19 cellular contexts compared by ENCODE assay signal in the genomic region with DNA sequence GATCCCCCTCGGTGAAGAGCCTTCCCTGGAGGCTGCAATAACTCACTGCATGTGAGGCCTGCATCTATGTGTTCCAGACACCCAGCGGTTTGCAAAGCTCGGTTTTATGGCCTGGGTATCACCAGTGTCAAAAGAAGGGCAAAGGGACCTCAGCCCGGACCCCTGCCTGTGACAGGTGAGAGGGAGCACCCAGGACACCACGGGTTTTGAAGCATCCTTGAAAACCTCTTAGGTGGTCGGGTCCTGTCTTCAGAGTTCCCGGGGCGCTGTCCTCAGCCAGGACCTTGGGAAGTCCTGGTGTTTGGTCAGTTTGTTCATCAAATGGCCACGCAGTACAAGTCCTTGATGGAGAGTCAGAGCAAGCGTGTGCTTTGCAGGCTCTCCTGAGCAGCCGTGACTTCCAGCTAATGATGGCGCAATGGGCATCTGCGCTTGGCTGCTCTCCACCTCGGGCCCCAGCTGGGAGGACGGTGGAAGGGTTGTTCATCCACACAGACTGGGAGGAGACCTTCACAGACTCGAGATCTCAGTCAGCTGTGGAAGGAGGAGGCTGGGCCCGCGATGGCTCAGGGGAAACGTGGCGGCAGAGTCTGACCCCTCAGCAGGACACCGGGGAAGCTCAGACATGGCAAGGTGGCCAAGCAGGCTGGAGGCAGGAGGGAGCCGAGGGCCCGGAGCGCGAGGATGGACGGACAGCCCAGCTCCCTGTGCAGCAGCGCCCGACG.
DNase-seq lines count a peak whose midpoint lies in the region; ATAC-seq, FAIRE-seq and TF ChIP-seq lines count a peak whose summit lies in the region.
"Had no signal": no experiment of that assay in that cellular context is flagged by ENCODE, and none has a peak within 500 bp of the region (broad histone marks: within the 10 kb centered on the region; RNA-seq: fewer than 3 reads in every experiment).

No MANE protein-coding gene starts in this region.

- intact Hi-C loops in natural killer cell (cut with micrococcal nuclease) (no loop called here), HepG2 (cut with micrococcal nuclease; ENCODE audit: unreplicated experiment) (no loop called here), body of pancreas (cut with DNase I) (no loop called here)

- TF ChIP-seq CTCF in natural killer cell (IDR thresholded peaks at IDR 0.05), result no peak
- TF ChIP-seq CTCF in coronary artery (IDR thresholded peaks at IDR 0.05), result no peak
- no peak for TF ChIP-seq CTCF in HepG2 (CRISPR knock-in tag; IDR thresholded peaks at IDR 0.05)
- TF ChIP-seq CTCF in body of pancreas (IDR thresholded peaks at IDR 0.05), result no peak

- H3K4me3 ChIP-seq in coronary artery (no peak overlapping the region), HepG2 (replicated peaks in 1 of 3; ENCODE audit: insufficient read depth in 1 of 3, low read depth in 2 of 3, low read length in 3 of 3) (no peak overlapping the region), body of pancreas (no peak overlapping the region)
- H3K4me3 ChIP-seq: HAP-1 had no signal

- TF ChIP-seq EP300 in HepG2 (IDR thresholded peaks at IDR 0.05; ENCODE audit: low read depth in 2 of 2, low read length in 2 of 2) (no peak), HepG2 (CRISPR knock-in tag; IDR thresholded peaks at IDR 0.05; ENCODE audit: borderline replicate concordance) (no peak)

- no peaks in the 10 kb centered on the region for H3K9me3 Mint-ChIP-seq in natural killer cell
- no peaks in the 10 kb centered on the region for H3K9me3 Mint-ChIP-seq in natural killer cell treated with Interleukin-12 subunit alpha and Interleukin-12 subunit beta and Interleukin-15 and Interleukin-18, amount 100 ng/mL, for 72 hours
- no peaks in the 10 kb centered on the region for H3K9me3 Mint-ChIP-seq in T-helper 2 cell treated with Interferon-gamma antibody and Interleukin-4, amounts not matched to agents 5 μg/mL and 100 μg/mL, for 36 hours
- no peaks in the 10 kb centered on the region for H3K9me3 Mint-ChIP-seq in activated CD4-positive, alpha-beta T cell treated with anti-CD3 and anti-CD28 coated beads, Interleukin-2, amount 10 ng/mL, durations not matched to agents 7 days and 5 days
- H3K9me3 Mint-ChIP-seq: activated naive CD8-positive, alpha-beta T cell treated with anti-CD3 and anti-CD28 coated beads, Interleukin-2, amount 10 ng/mL, durations not matched to agents 7 days and 5 days; activated T-cell treated with anti-CD3 and anti-CD28 coated beads, Interleukin-2, amount 50 U/mL, for 24 hours; central memory CD8-positive, alpha-beta T cell had no signal

- H3K36me3 Mint-ChIP-seq in natural killer cell, result no peaks in the 10 kb centered on the region
- H3K36me3 Mint-ChIP-seq in natural killer cell treated with Interleukin-12 subunit alpha and Interleukin-12 subunit beta and Interleukin-15 and Interleukin-18, amount 100 ng/mL, for 72 hours, result no peaks in the 10 kb centered on the region
- H3K36me3 Mint-ChIP-seq in T-helper 2 cell treated with Interferon-gamma antibody and Interleukin-4, amounts not matched to agents 5 μg/mL and 100 μg/mL, for 36 hours (ENCODE audit: low read depth), result no peaks in the 10 kb centered on the region
- H3K36me3 Mint-ChIP-seq in activated CD4-positive, alpha-beta T cell treated with anti-CD3 and anti-CD28 coated beads, Interleukin-2, amount 10 ng/mL, durations not matched to agents 7 days and 5 days (ENCODE audit: low read depth), result no peaks in the 10 kb centered on the region
- H3K36me3 Mint-ChIP-seq: activated naive CD8-positive, alpha-beta T cell treated with anti-CD3 and anti-CD28 coated beads, Interleukin-2, amount 10 ng/mL, durations not matched to agents 7 days and 5 days had no signal

- no peaks in the 10 kb centered on the region for H3K79me2 ChIP-seq in HepG2 (ENCODE audit: insufficient read depth, low read length)

- BruUV-seq in HepG2 (replicated peaks; lab: Mats Ljungman, UMichigan), result no TSS peak

- peaks cover 3 to 9% of the 10 kb centered on the region in 2 donors for H3K27me3 Mint-ChIP-seq in natural killer cell (ENCODE audit: low read depth in 2 of 2)
- peaks cover 6 to 10% of the 10 kb centered on the region in 2 donors for H3K27me3 Mint-ChIP-seq in natural killer cell treated with Interleukin-12 subunit alpha and Interleukin-12 subunit beta and Interleukin-15 and Interleukin-18, amount 100 ng/mL, for 72 hours
- no peaks in the 10 kb centered on the region for H3K27me3 Mint-ChIP-seq in T-helper 2 cell treated with Interferon-gamma antibody and Interleukin-4, amounts not matched to agents 5 μg/mL and 100 μg/mL, for 36 hours (ENCODE audit: low read depth)
- H3K27me3 Mint-ChIP-seq in activated CD4-positive, alpha-beta T cell treated with anti-CD3 and anti-CD28 coated beads, Interleukin-2, amount 10 ng/mL, durations not matched to agents 7 days and 5 days, result no peaks in the 10 kb centered on the region

- H3K27me3 ChIP-seq in HepG2 (ENCODE audit: control insufficient read depth in 1 of 2, insufficient read depth in 2 of 2, low read length in 2 of 2) (peaks cover 38 to 91% of the 10 kb centered on the region in 2 experiments), body of pancreas (no peaks in the 10 kb centered on the region)

- WGBS in HepG2 (ENCODE audit: low lambda C conversion rate), result 33% methylated on average over 21 of the region's 29 CpGs
- 79 to 81% methylated on average over 22 to 29 of the region's 29 CpGs for WGBS in body of pancreas, 2 donors

- no peak for ATAC-seq in natural killer cell
- no peak for ATAC-seq in natural killer cell treated with Interleukin-12 subunit alpha and Interleukin-12 subunit beta and Interleukin-15 and Interleukin-18, amount 100 ng/mL, for 72 hours
- no peak for ATAC-seq in HepG2
- no peak for ATAC-seq in HG03571 (IDR thresholded peaks at IDR 0.05; ENCODE audit: unreplicated experiment)
- ATAC-seq in body of pancreas, result no peak
- ATAC-seq: PC-3, right cardiac atrium had no signal

- H3K27ac ChIP-seq in coronary artery (no peak overlapping the region), HepG2 (ENCODE audit: extremely low read length, insufficient read depth, low read length) (no peak overlapping the region), body of pancreas (no peak overlapping the region)

- CTCF ChIA-PET in HepG2 (lab: Yijun Ruan, JAX; ENCODE audit: low intra/inter-chr PET ratio, low total read pairs), result no interaction called here
- CTCF ChIA-PET in activated CD4-positive, alpha-beta T cell treated with anti-CD3 and anti-CD28 coated beads, Interleukin-2, amount 10 ng/mL, durations not matched to agents 7 days and 5 days (lab: Charles Lee), result interaction anchor here (0.6 kb wide), 1 partner anchor 63 kb away, joined by 3 read pairs; no protein-coding TSS in a partner anchor

- TF ChIP-seq POLR2A in HepG2 (IDR thresholded peaks at IDR 0.05; ENCODE audit: insufficient read depth in 1 of 2, low read depth in 2 of 2, low read length in 2 of 2) (no peak), body of pancreas (IDR thresholded peaks at IDR 0.05) (no peak)

- POLR2A ChIA-PET in HepG2 (lab: Yijun Ruan, JAX), result no interaction called here
- POLR2A ChIA-PET in activated CD4-positive, alpha-beta T cell treated with anti-CD3 and anti-CD28 coated beads, Interleukin-2, amount 10 ng/mL, durations not matched to agents 7 days and 5 days (lab: Charles Lee), result no interaction called here

- no peak for TF ChIP-seq RAD21 in HepG2 (CRISPR knock-in tag; IDR thresholded peaks at IDR 0.05)

- H4K20me1 ChIP-seq in HepG2 (ENCODE audit: insufficient read depth, low read length), result no peaks in the 10 kb centered on the region

- H3K4me1 Mint-ChIP-seq in natural killer cell, result no peaks in the 10 kb centered on the region
- no peaks in the 10 kb centered on the region for H3K4me1 Mint-ChIP-seq in natural killer cell treated with Interleukin-12 subunit alpha and Interleukin-12 subunit beta and Interleukin-15 and Interleukin-18, amount 100 ng/mL, for 72 hours (ENCODE audit: low read depth in 2 of 2)
- H3K4me1 Mint-ChIP-seq in T-helper 2 cell treated with Interferon-gamma antibody and Interleukin-4, amounts not matched to agents 5 μg/mL and 100 μg/mL, for 36 hours (ENCODE audit: low read depth), result no peaks in the 10 kb centered on the region
- no peaks in the 10 kb centered on the region for H3K4me1 Mint-ChIP-seq in activated CD4-positive, alpha-beta T cell treated with anti-CD3 and anti-CD28 coated beads, Interleukin-2, amount 10 ng/mL, durations not matched to agents 7 days and 5 days
- H3K4me1 Mint-ChIP-seq: activated naive CD8-positive, alpha-beta T cell treated with anti-CD3 and anti-CD28 coated beads, Interleukin-2, amount 10 ng/mL, durations not matched to agents 7 days and 5 days; central memory CD8-positive, alpha-beta T cell had no signal

- H3K4me3 Mint-ChIP-seq in natural killer cell, result no peak overlapping the region
- H3K4me3 Mint-ChIP-seq in natural killer cell treated with Interleukin-12 subunit alpha and Interleukin-12 subunit beta and Interleukin-15 and Interleukin-18, amount 100 ng/mL, for 72 hours, result no peak overlapping the region
- H3K4me3 Mint-ChIP-seq in T-helper 2 cell treated with Interferon-gamma antibody and Interleukin-4, amounts not matched to agents 5 μg/mL and 100 μg/mL, for 36 hours, result no peak overlapping the region
- no peak overlapping the region for H3K4me3 Mint-ChIP-seq in activated CD4-positive, alpha-beta T cell treated with anti-CD3 and anti-CD28 coated beads, Interleukin-2, amount 10 ng/mL, durations not matched to agents 7 days and 5 days
- H3K4me3 Mint-ChIP-seq: activated naive CD8-positive, alpha-beta T cell treated with anti-CD3 and anti-CD28 coated beads, Interleukin-2, amount 10 ng/mL, durations not matched to agents 7 days and 5 days; activated T-cell treated with anti-CD3 and anti-CD28 coated beads, Interleukin-2, amount 50 U/mL, for 24 hours; central memory CD8-positive, alpha-beta T cell had no signal

- H3K36me3 ChIP-seq in HepG2 (replicated peaks in 1 of 2; ENCODE audit: control insufficient read depth in 1 of 2, insufficient read depth in 2 of 2, low read length in 2 of 2) (no peaks in the 10 kb centered on the region), body of pancreas (replicated peaks in 1 of 2; ENCODE audit: insufficient read depth in 1 of 2, low read depth in 2 of 2) (no peaks in the 10 kb centered on the region)
- H3K36me3 ChIP-seq: HAP-1 had no signal

- DNase-seq in natural killer cell, result peak; percentile 5
- no peak for DNase-seq in natural killer cell treated with Interleukin-12 subunit alpha and Interleukin-12 subunit beta and Interleukin-15 and Interleukin-18, amount 100 ng/mL, for 72 hours (ENCODE audit: low spot score)
- DNase-seq in coronary artery (ENCODE audit: low spot score), result peak; percentile 70
- no peak for DNase-seq in HepG2 (ENCODE audit: low spot score)
- no peak for DNase-seq in T-helper 2 cell treated with Interferon-gamma antibody and Interleukin-4, amounts not matched to agents 5 μg/mL and 100 μg/mL, for 36 hours (ENCODE audit: low spot score)
- DNase-seq in activated CD4-positive, alpha-beta T cell treated with anti-CD3 and anti-CD28 coated beads, Interleukin-2, amount 10 ng/mL, durations not matched to agents 7 days and 5 days, result no peak
- no peak for DNase-seq in body of pancreas
- DNase-seq: activated CD4-positive, alpha-beta T cell treated with anti-CD3 and anti-CD28 coated beads, Interleukin-2, amount 50 U/mL, for 4 hours; activated naive CD8-positive, alpha-beta T cell treated with anti-CD3 and anti-CD28 coated beads, Interleukin-2, amount 10 ng/mL, durations not matched to agents 7 days and 5 days; activated T-cell treated with anti-CD3 and anti-CD28 coated beads, Interleukin-2, amount 50 U/mL, for 24 hours; GF-D8; NCI-H187; NCI-H510A treated with DMSO at 0.1 percent for 48 hours; PC-3; right cardiac atrium; stimulated activated CD4-positive, alpha-beta T cell treated with anti-CD3 and anti-CD28 coated beads, Interleukin-1b, Interleukin-23, amount 100 ng/mL, for 48 hours had no signal

- no peak overlapping the region for H3K9ac ChIP-seq in HepG2 (ENCODE audit: insufficient read depth, low read depth, low read length)

- H3K27ac Mint-ChIP-seq in natural killer cell, result no peak overlapping the region
- no peak overlapping the region for H3K27ac Mint-ChIP-seq in natural killer cell treated with Interleukin-12 subunit alpha and Interleukin-12 subunit beta and Interleukin-15 and Interleukin-18, amount 100 ng/mL, for 72 hours
- no peak overlapping the region for H3K27ac Mint-ChIP-seq in T-helper 2 cell treated with Interferon-gamma antibody and Interleukin-4, amounts not matched to agents 5 μg/mL and 100 μg/mL, for 36 hours
- H3K27ac Mint-ChIP-seq in activated CD4-positive, alpha-beta T cell treated with anti-CD3 and anti-CD28 coated beads, Interleukin-2, amount 10 ng/mL, durations not matched to agents 7 days and 5 days, result no peak overlapping the region
- H3K27ac Mint-ChIP-seq: activated naive CD8-positive, alpha-beta T cell treated with anti-CD3 and anti-CD28 coated beads, Interleukin-2, amount 10 ng/mL, durations not matched to agents 7 days and 5 days; activated T-cell treated with anti-CD3 and anti-CD28 coated beads, Interleukin-2, amount 50 U/mL, for 24 hours had no signal

- no peak overlapping the region for H2AFZ ChIP-seq in HepG2 (ENCODE audit: low read length)

- FAIRE-seq in HepG2 (lab: Jason Lieb, UNC), result no peak

- no peak overlapping the region for H3K4me2 ChIP-seq in HepG2 (ENCODE audit: low read depth, low read length)

- H3K4me1 ChIP-seq in HepG2 (ENCODE audit: insufficient read depth, low read length) (no peaks in the 10 kb centered on the region), body of pancreas (peaks cover 22% of the 10 kb centered on the region)
- H3K4me1 ChIP-seq: HAP-1 had no signal

- H3K9me3 ChIP-seq in HepG2 (ENCODE audit: low read length) (no peaks in the 10 kb centered on the region), body of pancreas (no peaks in the 10 kb centered on the region)
- H3K9me3 ChIP-seq: HAP-1 had no signal

- in situ Hi-C loops in HepG2 (cut with HindIII; ENCODE audit: extremely low pct_ligation_motif_present, low pct_unique_long_range_greater_than_20kb), result no loop called here

Comparison
In these comparisons a context has a peak if more than half of its experiments do, and no peak if none do; other contexts are left out.
1. DNase-seq: peak in natural killer cell (single experiment) and coronary artery (single experiment); none in natural killer cell treated with Interleukin-12 subunit alpha and Interleukin-12 subunit beta and Interleukin-15 and Interleukin-18, amount 100 ng/mL, for 72 hours (single experiment), HepG2 (single experiment), T-helper 2 cell treated with Interferon-gamma antibody and Interleukin-4, amounts not matched to agents 5 μg/mL and 100 μg/mL, for 36 hours (single experiment), activated CD4-positive, alpha-beta T cell treated with anti-CD3 and anti-CD28 coated beads, Interleukin-2, amount 10 ng/mL, durations not matched to agents 7 days and 5 days (single experiment) and body of pancreas (0 of 4).